Comparison of ENCODE assay signal across 13 cellular contexts in the genomic region with DNA sequence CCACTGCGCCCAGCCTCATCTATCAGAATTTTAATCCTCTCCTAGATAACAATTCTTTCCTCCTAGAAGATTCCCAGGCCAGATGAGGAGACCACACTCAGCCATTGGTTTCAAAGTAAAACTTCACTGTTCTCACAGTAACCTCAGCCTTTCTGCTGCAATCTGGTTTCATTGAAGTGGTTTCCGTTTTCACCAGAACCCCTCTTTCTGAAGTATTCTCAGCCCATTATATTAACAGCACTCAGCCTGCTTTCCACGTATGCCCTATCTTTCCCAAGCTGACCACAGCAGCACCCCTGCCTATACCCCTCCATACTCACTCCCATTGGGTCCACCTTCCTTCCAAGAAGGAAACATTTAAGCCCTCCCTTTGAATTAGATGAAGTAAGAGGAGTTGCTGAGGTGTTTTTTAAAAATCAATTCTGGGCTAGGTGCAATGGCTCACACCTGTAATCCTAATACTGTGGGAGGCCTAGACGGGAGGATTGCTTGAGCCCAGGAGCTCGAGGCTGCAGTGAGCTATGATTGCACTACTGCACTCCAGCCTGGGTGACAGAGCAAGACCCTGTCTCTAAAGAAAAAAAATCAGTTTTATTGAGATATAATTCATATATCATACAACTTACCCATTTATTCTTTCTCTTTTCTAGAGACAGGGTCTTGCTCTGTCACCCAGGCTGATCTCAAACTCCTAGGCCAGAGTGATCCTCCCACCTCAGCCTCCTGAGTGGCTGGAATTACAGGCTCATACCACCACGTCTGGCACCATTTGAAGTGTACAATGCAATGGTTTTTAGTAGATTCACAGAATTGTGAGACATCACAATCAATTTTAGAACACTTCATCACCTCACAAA. TPM values are rescaled to one million over a fixed set of nuclear protein-coding genes. Genes with fewer than 3 reads are reported as not detected.
A peak's percentile ranks its signal among the peaks of the same experiment; 100 is the strongest.
DNase-seq lines count a peak whose midpoint lies in the region; ATAC-seq, FAIRE-seq and TF ChIP-seq lines count a peak whose summit lies in the region.
"Had no signal": no experiment of that assay in that cellular context is flagged by ENCODE, and none has a peak within 500 bp of the region (broad histone marks: within the 10 kb centered on the region; RNA-seq: fewer than 3 reads in every experiment).

No MANE protein-coding gene starts in this region.

- no peaks in the 10 kb centered on the region for H3K9me3 ChIP-seq in CD8-positive, alpha-beta memory T cell (ENCODE audit: low read length)
- no peaks in the 10 kb centered on the region for H3K9me3 ChIP-seq in kidney (ENCODE audit: control insufficient read depth in 1 of 2, low read length in 2 of 2)

- no peak overlapping the region for H3K9ac ChIP-seq in kidney (ENCODE audit: low read length in 2 of 2)

- H3K4me1 ChIP-seq in CD8-positive, alpha-beta memory T cell (ENCODE audit: insufficient read depth, low read length): peaks cover 29% of the 10 kb centered on the region
- peaks cover 2 to 9% of the 10 kb centered on the region in 2 donors for H3K4me1 ChIP-seq in kidney (ENCODE audit: control insufficient read depth in 1 of 2, insufficient read depth in 1 of 2, low read depth in 1 of 2, low read length in 2 of 2)

- no peaks in the 10 kb centered on the region for H3K27me3 ChIP-seq in CD8-positive, alpha-beta memory T cell (ENCODE audit: insufficient read depth, low read length, poor library complexity, severe bottlenecking)
- H3K27me3 ChIP-seq: left lung had no signal

- intact Hi-C loops in activated CD4-positive, alpha-beta memory T cell treated with anti-CD3 and anti-CD28 coated beads for 36 hours (cut with micrococcal nuclease): loop anchor here (1.0 kb wide), 1 partner anchor 11 kb away; the partner anchor contains the start of gene PLAU
- intact Hi-C loops in kidney (cut with DNase I): no loop called here

- H3K4me3 Mint-ChIP-seq in CD8-positive, alpha-beta memory T cell: peak overlapping the region in 6 of 7 donors; percentile 24 to 69 (median 60)
- no peak overlapping the region for H3K4me3 Mint-ChIP-seq in activated CD4-positive, alpha-beta memory T cell treated with anti-CD3 and anti-CD28 coated beads for 36 hours

- no peaks in the 10 kb centered on the region for H3K36me3 ChIP-seq in CD8-positive, alpha-beta memory T cell (ENCODE audit: insufficient read depth, low read length)
- H3K36me3 ChIP-seq in kidney (ENCODE audit: control insufficient read depth in 1 of 2, insufficient read depth in 2 of 2, low read length in 2 of 2): no peaks in the 10 kb centered on the region
- H3K36me3 ChIP-seq: left lung had no signal

- peak overlapping the region in 1 of 8 donors; percentile 70 for H3K27ac Mint-ChIP-seq in CD8-positive, alpha-beta memory T cell
- H3K27ac Mint-ChIP-seq in activated CD4-positive, alpha-beta memory T cell treated with anti-CD3 and anti-CD28 coated beads for 36 hours: no peak overlapping the region

- peak in 3 of 5 donors; percentile 7 to 71 (median 61) for DNase-seq in CD8-positive, alpha-beta memory T cell
- DNase-seq in GM13977 (ENCODE audit: low spot score): peak; percentile 55
- DNase-seq in activated CD4-positive, alpha-beta memory T cell treated with anti-CD3 and anti-CD28 coated beads for 36 hours: peak; percentile 37
- peak; percentile 3 for DNase-seq in kidney
- no peak for DNase-seq in RPMI8226
- no peak for DNase-seq in DMS153 treated with DMSO at 0.1 percent for 48 hours (lab: John Stamatoyannopoulos, UW; ENCODE audit: unreplicated experiment)
- DNase-seq: COR-L47, left lung, NCI-H2029 treated with DMSO at 0.1 percent for 48 hours, SIG-M5 had no signal

- H3K27ac ChIP-seq in CD8-positive, alpha-beta memory T cell (ENCODE audit: low read depth, low read length): no peak overlapping the region
- H3K27ac ChIP-seq in kidney (ENCODE audit: low read depth in 2 of 2, low read length in 2 of 2): no peak overlapping the region
- H3K27ac ChIP-seq: left lung had no signal

- no peak for ATAC-seq in HG03571 (IDR thresholded peaks at IDR 0.05; ENCODE audit: unreplicated experiment)
- ATAC-seq: esophagus mucosa, left lung had no signal

- no peak for TF ChIP-seq CTCF in GM13977 (IDR thresholded peaks at IDR 0.05; ENCODE audit: extremely low read depth, insufficient read depth, missing control alignments)
- no peak for TF ChIP-seq CTCF in kidney (IDR thresholded peaks at IDR 0.05; ENCODE audit: borderline replicate concordance, extremely low read depth, insufficient read depth)

- no peak overlapping the region for H3K4me3 ChIP-seq in CD8-positive, alpha-beta memory T cell (ENCODE audit: low read length)
- H3K4me3 ChIP-seq in kidney (ENCODE audit: low read length in 2 of 2): no peak overlapping the region
- H3K4me3 ChIP-seq: left lung had no signal

- H3K9me3 Mint-ChIP-seq in CD8-positive, alpha-beta memory T cell: peaks cover 0 to 11% (median 7%) of the 10 kb centered on the region in 5 donors
- peaks cover 6% of the 10 kb centered on the region for H3K9me3 Mint-ChIP-seq in activated CD4-positive, alpha-beta memory T cell treated with anti-CD3 and anti-CD28 coated beads for 36 hours

- in situ Hi-C loops in GM13977 (cut with MboI; ENCODE audit: low pct_unique_long_range_greater_than_20kb, low sequenced_read_pairs, unreplicated experiment): no loop called here

- no peak for FAIRE-seq in kidney (lab: Jason Lieb, UNC)
- FAIRE-seq: colon had no signal

- peaks cover 0 to 9% (median 0%) of the 10 kb centered on the region in 3 donors for H3K36me3 Mint-ChIP-seq in CD8-positive, alpha-beta memory T cell
- peaks cover 8% of the 10 kb centered on the region for H3K36me3 Mint-ChIP-seq in activated CD4-positive, alpha-beta memory T cell treated with anti-CD3 and anti-CD28 coated beads for 36 hours

- POLR2A ChIA-PET in CD8-positive, alpha-beta memory T cell (lab: Charles Lee): interaction anchor here (0.6 kb wide), 1 partner anchor 82 kb away, joined by 4 read pairs; no protein-coding TSS in a partner anchor
- POLR2A ChIA-PET in activated CD4-positive, alpha-beta memory T cell treated with anti-CD3 and anti-CD28 coated beads for 36 hours (lab: Charles Lee): no interaction called here

- peaks cover 21 to 34% (median 29%) of the 10 kb centered on the region in 3 donors for H3K4me1 Mint-ChIP-seq in CD8-positive, alpha-beta memory T cell
- H3K4me1 Mint-ChIP-seq in activated CD4-positive, alpha-beta memory T cell treated with anti-CD3 and anti-CD28 coated beads for 36 hours (ENCODE audit: low read depth): peaks cover 23% of the 10 kb centered on the region

- H3K27me3 Mint-ChIP-seq in CD8-positive, alpha-beta memory T cell: peaks cover 15 to 22% of the 10 kb centered on the region in 2 donors
- peaks cover 20% of the 10 kb centered on the region for H3K27me3 Mint-ChIP-seq in activated CD4-positive, alpha-beta memory T cell treated with anti-CD3 and anti-CD28 coated beads for 36 hours

- CTCF ChIA-PET in CD8-positive, alpha-beta memory T cell (lab: Charles Lee): no interaction called here
- CTCF ChIA-PET in activated CD4-positive, alpha-beta memory T cell treated with anti-CD3 and anti-CD28 coated beads for 36 hours (lab: Charles Lee): interaction anchor here (1.9 kb wide), 1 partner anchor 36 kb away, joined by 5 read pairs; no protein-coding TSS in a partner anchor

RNA-seq across cellular contexts. Expression of gene PLAU, which starts 11.3 kb away (rescaled TPM):
- total RNA-seq in CD8-positive, alpha-beta memory T cell: 1 to 10 TPM; 1.2 to 1.6 TPM
- polyA plus RNA-seq in CD8-positive, alpha-beta memory T cell: not detected
- total RNA-seq in activated CD4-positive, alpha-beta memory T cell treated with anti-CD3 and anti-CD28 coated beads for 36 hours: under 1 TPM; 0.45 to 0.73 TPM
- total RNA-seq in kidney: 40.8 TPM
- 82.5 TPM for polyA plus RNA-seq in kidney (ENCODE audit: insufficient read depth, low read depth, low replicate concordance)

RNA-seq across cellular contexts. Expression of gene CAMK2G, which starts 47.9 kb away (rescaled TPM):
- total RNA-seq in CD8-positive, alpha-beta memory T cell: 10 to 100 TPM; 17.3 to 17.5 TPM
- 8.1 TPM for polyA plus RNA-seq in CD8-positive, alpha-beta memory T cell
- 10 to 100 TPM; 20.8 to 21.5 TPM for total RNA-seq in activated CD4-positive, alpha-beta memory T cell treated with anti-CD3 and anti-CD28 coated beads for 36 hours
- total RNA-seq in kidney: 29.1 TPM
- 21.0 TPM for polyA plus RNA-seq in kidney (ENCODE audit: insufficient read depth, low read depth, low replicate concordance)

Comparison
In these comparisons a context has a peak if more than half of its experiments do, and no peak if none do; other contexts are left out.
1. DNase-seq: peak in CD8-positive, alpha-beta memory T cell (3 of 5), GM13977 (single experiment), activated CD4-positive, alpha-beta memory T cell treated with anti-CD3 and anti-CD28 coated beads for 36 hours (single experiment) and kidney (single experiment); none in RPMI8226 (single experiment) and DMS153 treated with DMSO at 0.1 percent for 48 hours (single experiment).
2. RNA of gene PLAU, which starts 11.3 kb away (total RNA-seq): 40.8 TPM in kidney (single experiment); 1.2 to 1.6 TPM in CD8-positive, alpha-beta memory T cell and 0.45 to 0.73 TPM in activated CD4-positive, alpha-beta memory T cell treated with anti-CD3 and anti-CD28 coated beads for 36 hours; every median in the first group is over 10 times any median in the second.